ENCODE assay signal across 1 cellular context in genomic region chr19:7685546-7686445, GRCh38.
TF ChIP-seq lines count a peak whose summit lies in the region.

No MANE protein-coding gene starts in this region.

TF ChIP-seq in GM12878, 131 proteins besides CTCF, POLR2A, EP300 and RAD21:
- TF ChIP-seq TCF3 (IDR thresholded peaks at IDR 0.05; ENCODE audit: borderline replicate concordance, insufficient read depth, low read depth, low read length): 0 out of 2 replicates have a peak, but pooled peaks have one; percentile 7
- TF ChIP-seq CHD1 (IDR thresholded peaks at IDR 0.05; ENCODE audit: low read depth, low read length): no peak
- peak; percentile 40 for TF ChIP-seq BCL3 (IDR thresholded peaks at IDR 0.05; ENCODE audit: borderline replicate concordance, insufficient read depth, low read depth, low read length, poor library complexity, severe bottlenecking)
- TF ChIP-seq NFIC (IDR thresholded peaks at IDR 0.05; ENCODE audit: low read depth, low read length): 0 out of 2 replicates have a peak, but pooled peaks have one; percentile 32
- TF ChIP-seq MTA3 (IDR thresholded peaks at IDR 0.05; ENCODE audit: borderline replicate concordance, low read length): peak; percentile 35; the same call in 1 of the 2 replicates
- peak; percentile 66; the same call in 1 of the 2 replicates for TF ChIP-seq POLR2AphosphoS2 (IDR thresholded peaks at IDR 0.05; ENCODE audit: low read depth, low read length)
- no peak for TF ChIP-seq FOXM1 (IDR thresholded peaks at IDR 0.05; ENCODE audit: low read depth, low read length)
- TF ChIP-seq, protein P1, sequence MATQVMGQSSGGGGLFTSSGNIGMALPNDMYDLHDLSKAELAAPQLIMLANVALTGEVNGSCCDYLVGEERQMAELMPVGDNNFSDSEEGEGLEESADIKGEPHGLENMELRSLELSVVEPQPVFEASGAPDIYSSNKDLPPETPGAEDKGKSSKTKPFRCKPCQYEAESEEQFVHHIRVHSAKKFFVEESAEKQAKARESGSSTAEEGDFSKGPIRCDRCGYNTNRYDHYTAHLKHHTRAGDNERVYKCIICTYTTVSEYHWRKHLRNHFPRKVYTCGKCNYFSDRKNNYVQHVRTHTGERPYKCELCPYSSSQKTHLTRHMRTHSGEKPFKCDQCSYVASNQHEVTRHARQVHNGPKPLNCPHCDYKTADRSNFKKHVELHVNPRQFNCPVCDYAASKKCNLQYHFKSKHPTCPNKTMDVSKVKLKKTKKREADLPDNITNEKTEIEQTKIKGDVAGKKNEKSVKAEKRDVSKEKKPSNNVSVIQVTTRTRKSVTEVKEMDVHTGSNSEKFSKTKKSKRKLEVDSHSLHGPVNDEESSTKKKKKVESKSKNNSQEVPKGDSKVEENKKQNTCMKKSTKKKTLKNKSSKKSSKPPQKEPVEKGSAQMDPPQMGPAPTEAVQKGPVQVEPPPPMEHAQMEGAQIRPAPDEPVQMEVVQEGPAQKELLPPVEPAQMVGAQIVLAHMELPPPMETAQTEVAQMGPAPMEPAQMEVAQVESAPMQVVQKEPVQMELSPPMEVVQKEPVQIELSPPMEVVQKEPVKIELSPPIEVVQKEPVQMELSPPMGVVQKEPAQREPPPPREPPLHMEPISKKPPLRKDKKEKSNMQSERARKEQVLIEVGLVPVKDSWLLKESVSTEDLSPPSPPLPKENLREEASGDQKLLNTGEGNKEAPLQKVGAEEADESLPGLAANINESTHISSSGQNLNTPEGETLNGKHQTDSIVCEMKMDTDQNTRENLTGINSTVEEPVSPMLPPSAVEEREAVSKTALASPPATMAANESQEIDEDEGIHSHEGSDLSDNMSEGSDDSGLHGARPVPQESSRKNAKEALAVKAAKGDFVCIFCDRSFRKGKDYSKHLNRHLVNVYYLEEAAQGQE (IDR thresholded peaks at IDR 0.05; ENCODE audit: low read depth, low read length): no peak
- TF ChIP-seq KDM1A (IDR thresholded peaks at IDR 0.05; ENCODE audit: borderline replicate concordance): no peak
TF ChIP-seq in GM12878: peak in this region for 5.
